ENCODE assay signal across 18 cellular contexts in genomic region chr3:122325769-122326168, GRCh38. TPM values are rescaled to one million over a fixed set of nuclear protein-coding genes. Genes with fewer than 3 reads are reported as not detected.
DNase-seq lines count a peak whose midpoint lies in the region; TF ChIP-seq lines count a peak whose summit lies in the region.
"Had no signal": no experiment of that assay in that cellular context is flagged by ENCODE, and none has a peak within 500 bp of the region (broad histone marks: within the 10 kb centered on the region; RNA-seq: fewer than 3 reads in every experiment).

No MANE protein-coding gene starts in this region.

- 83 to 92% methylated on average over 3 of the region's 3 CpGs for WGBS in esophagus squamous epithelium, 2 donors

- no peak overlapping the region for H3K4me2 ChIP-seq in PC-9
- H3K4me2 ChIP-seq: BLaER1 had no signal

- BruUV-seq in PC-9 (replicated peaks; lab: Mats Ljungman, UMichigan), result TSS peak; percentile 67

- H3K4me3 ChIP-seq in ACC112 (ENCODE audit: low read depth, low read length) (peak overlapping the region; percentile 76), PC-9 (no peak overlapping the region), esophagus squamous epithelium (peak overlapping the region; percentile 27 to 56 (median 50)), ascending aorta (no peak overlapping the region)
- H3K4me3 ChIP-seq: BLaER1, gastrocnemius medialis had no signal

- H3K4me1 ChIP-seq in ACC112 (ENCODE audit: control insufficient read depth, insufficient read depth, low read length, unreplicated experiment) (no peaks in the 10 kb centered on the region), PC-9 (replicated peaks; ENCODE audit: insufficient read depth) (no peaks in the 10 kb centered on the region), esophagus squamous epithelium (peaks cover 0 to 56% (median 8%) of the 10 kb centered on the region in 3 donors), ascending aorta (no peaks in the 10 kb centered on the region)
- H3K4me1 ChIP-seq: BLaER1, gastrocnemius medialis, vagina had no signal

- H3K36me3 ChIP-seq in ACC112 (ENCODE audit: insufficient read depth, low read length) (no peaks in the 10 kb centered on the region), PC-9 (ENCODE audit: low read depth) (no peaks in the 10 kb centered on the region), esophagus squamous epithelium (peaks cover 0 to 24% (median 0%) of the 10 kb centered on the region in 3 donors), ascending aorta (no peaks in the 10 kb centered on the region)
- H3K36me3 ChIP-seq: BLaER1, gastrocnemius medialis, vagina had no signal

- no peaks in the 10 kb centered on the region for H4K20me1 ChIP-seq in PC-9 (ENCODE audit: insufficient read depth)
- H4K20me1 ChIP-seq: BLaER1 had no signal

- H3K9me2 ChIP-seq in PC-9 (ENCODE audit: insufficient read depth), result no peaks in the 10 kb centered on the region

- TF ChIP-seq CTCF in PC-9 (conservative IDR thresholded peaks at IDR 0.05), result no peak
- no peak for TF ChIP-seq CTCF in esophagus squamous epithelium (IDR thresholded peaks at IDR 0.05)
- no peak for TF ChIP-seq CTCF in ascending aorta (IDR thresholded peaks at IDR 0.05)

- DNase-seq in PC-9, result no peak
- DNase-seq in esophagus squamous epithelium (lab: John Stamatoyannopoulos, UW), result no peak
- DNase-seq in ascending aorta (ENCODE audit: low spot score in 2 of 2), result no peak
- DNase-seq in hippocampal formation (lab: John Stamatoyannopoulos, UW), result no peak
- DNase-seq in NCI-H1930 (lab: John Stamatoyannopoulos, UW), result no peak
- DNase-seq: activated naive CD4-positive, alpha-beta T cell treated with Interleukin-2 at 50 U/mL for 16 hours; activated T-cell treated with anti-CD3 and anti-CD28 coated beads, Interleukin-2, amount 50 U/mL, for 24 hours; central memory CD4-positive, alpha-beta T cell; gastrocnemius medialis; Kasumi-1; kidney; NCI-H1417; NCI-H524; substantia nigra had no signal

- intact Hi-C loops in PC-9 (cut with micrococcal nuclease; ENCODE audit: unreplicated experiment), result no loop called here
- intact Hi-C loops in esophagus squamous epithelium (cut with DNase I), result no loop called here
- intact Hi-C loops in ascending aorta (cut with DNase I), result no loop called here

- TF ChIP-seq POLR2A in esophagus squamous epithelium (IDR thresholded peaks at IDR 0.05), result no peak

- CTCF ChIA-PET in PC-9 (lab: Charles Lee), result no interaction called here

- no peaks in the 10 kb centered on the region for H3K79me2 ChIP-seq in ACC112 (ENCODE audit: control insufficient read depth, insufficient read depth, low read length, unreplicated experiment)
- H3K79me2 ChIP-seq in PC-9 (ENCODE audit: low read depth), result no peaks in the 10 kb centered on the region

- H3F3A ChIP-seq in PC-9 (ENCODE audit: insufficient read depth, low read depth), result no peaks in the 10 kb centered on the region

- no peaks in the 10 kb centered on the region for H3K9me3 ChIP-seq in PC-9 (ENCODE audit: insufficient read depth, low read depth)
- no peaks in the 10 kb centered on the region for H3K9me3 ChIP-seq in esophagus squamous epithelium
- no peaks in the 10 kb centered on the region for H3K9me3 ChIP-seq in ascending aorta
- H3K9me3 ChIP-seq: BLaER1, gastrocnemius medialis, vagina had no signal

- H2AFZ ChIP-seq in ACC112 (ENCODE audit: low read length, unreplicated experiment) (no peak overlapping the region), PC-9 (no peak overlapping the region)

- no peaks in the 10 kb centered on the region for H3K27me3 ChIP-seq in ACC112 (ENCODE audit: insufficient read depth, low read length)
- no peaks in the 10 kb centered on the region for H3K27me3 ChIP-seq in PC-9 (ENCODE audit: insufficient read depth, low read depth)
- H3K27me3 ChIP-seq in esophagus squamous epithelium, result no peaks in the 10 kb centered on the region
- no peaks in the 10 kb centered on the region for H3K27me3 ChIP-seq in ascending aorta
- H3K27me3 ChIP-seq: BLaER1, gastrocnemius medialis, vagina had no signal

- POLR2A ChIA-PET in PC-9 (lab: Charles Lee; ENCODE audit: unreplicated experiment), result interaction anchor here (0.5 kb wide), 2 partner anchors 8 to 487 kb away, joined by 3 to 14 read pairs; no protein-coding TSS in a partner anchor

- H3K27ac ChIP-seq in ACC112 (ENCODE audit: low read depth, low read length) (no peak overlapping the region), PC-9 (no peak overlapping the region), esophagus squamous epithelium (peak overlapping the region; percentile 24 to 86 (median 80)), ascending aorta (no peak overlapping the region)
- H3K27ac ChIP-seq: BLaER1, gastrocnemius medialis, vagina had no signal

RNA-seq across cellular contexts. Expression of gene CSTA, which starts 0.7 kb away (rescaled TPM):
- total RNA-seq in PC-9 (2021) (16.8 and 18.0 TPM in 2 replicates), esophagus squamous epithelium (1,000 to 10,000 TPM; 1,851 to 3,432 (median 2,556) TPM), ascending aorta (not detected)
- total RNA-seq: epithelial cell of proximal tubule had no signal

RNA-seq across cellular contexts. Expression of gene MIX23, which starts 57.3 kb away (rescaled TPM):
- 44.8 and 63.6 TPM in 2 replicates for total RNA-seq in PC-9 (2021)
- total RNA-seq in esophagus squamous epithelium, result 10 to 100 TPM; 11.8 to 30.6 (median 24.2) TPM
- total RNA-seq in ascending aorta, result not detected

RNA-seq across cellular contexts. Expression of gene FAM162A, which starts 58.2 kb away (rescaled TPM):
- total RNA-seq in PC-9 (2021) (36.8 and 41.0 TPM in 2 replicates), esophagus squamous epithelium (10 to 100 TPM; 48.0 to 74.5 (median 61.1) TPM), ascending aorta (17.1 TPM)

Comparison
In these comparisons a context has a peak if more than half of its experiments do, and no peak if none do; other contexts are left out.
1. H3K27ac ChIP-seq: peak in esophagus squamous epithelium (4 of 4); none in ACC112 (single experiment), PC-9 (single experiment) and ascending aorta (0 of 2).
2. H3K4me3 ChIP-seq: peak in ACC112 (single experiment) and esophagus squamous epithelium (4 of 4); none in PC-9 (single experiment) and ascending aorta (0 of 2).
3. RNA of gene CSTA, which starts 0.7 kb away (total RNA-seq): 1,851 to 3,432 TPM in esophagus squamous epithelium; 16.8 to 18.0 TPM in PC-9 and not detected in ascending aorta (single experiment); every median in the first group is over 10 times any median in the second.